Comparison of ENCODE assay signal across 7 cellular contexts in the genomic region with DNA sequence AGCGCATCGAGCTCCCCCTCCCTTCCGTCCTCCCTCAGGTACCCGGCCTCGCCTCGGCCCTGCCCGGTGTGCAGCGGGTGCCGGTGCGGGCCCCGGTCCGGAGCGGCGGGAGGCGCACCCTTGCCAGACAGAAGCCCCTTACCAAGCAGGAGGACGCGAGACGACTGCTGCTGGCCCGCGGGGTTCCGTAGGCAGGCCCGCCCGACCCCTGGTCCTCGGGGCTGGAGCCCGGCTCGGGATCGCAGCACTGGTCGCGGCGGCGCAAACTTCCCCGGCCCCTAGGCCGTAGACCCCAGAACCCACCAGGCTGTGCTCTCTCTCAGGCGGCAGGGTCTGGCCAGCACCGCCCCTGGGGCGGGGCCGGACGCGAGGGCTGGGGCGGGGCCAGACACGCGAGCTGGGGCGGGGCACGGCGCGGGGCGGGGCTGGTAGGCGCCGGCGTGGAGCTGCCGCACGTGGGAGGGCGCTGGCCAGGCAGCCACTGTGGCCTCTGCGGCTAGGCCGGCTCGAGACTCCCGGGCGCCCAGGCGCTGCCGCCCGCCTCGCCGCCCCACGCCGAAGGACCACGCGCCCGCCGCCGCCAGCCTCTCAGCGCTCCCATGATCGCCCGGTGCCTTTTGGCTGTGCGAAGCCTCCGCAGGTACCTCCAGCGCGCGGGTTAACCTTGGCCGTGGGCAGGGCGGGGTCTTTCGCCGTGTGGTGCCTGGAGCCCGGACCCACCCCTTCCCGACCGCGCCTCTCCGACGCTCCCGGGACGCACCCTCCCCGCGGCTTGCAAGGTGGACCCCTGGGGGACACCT. TPM values are rescaled to one million over a fixed set of nuclear protein-coding genes. Genes with fewer than 3 reads are reported as not detected.
A peak's percentile ranks its signal among the peaks of the same experiment; 100 is the strongest.
DNase-seq lines count a peak whose midpoint lies in the region; ATAC-seq, FAIRE-seq and TF ChIP-seq lines count a peak whose summit lies in the region.

A gene (plus strand): TSS at position 431 of the 800 bp plus-strand sequence. CDS start 169 bp downstream, at position 600.
A gene with protein sequence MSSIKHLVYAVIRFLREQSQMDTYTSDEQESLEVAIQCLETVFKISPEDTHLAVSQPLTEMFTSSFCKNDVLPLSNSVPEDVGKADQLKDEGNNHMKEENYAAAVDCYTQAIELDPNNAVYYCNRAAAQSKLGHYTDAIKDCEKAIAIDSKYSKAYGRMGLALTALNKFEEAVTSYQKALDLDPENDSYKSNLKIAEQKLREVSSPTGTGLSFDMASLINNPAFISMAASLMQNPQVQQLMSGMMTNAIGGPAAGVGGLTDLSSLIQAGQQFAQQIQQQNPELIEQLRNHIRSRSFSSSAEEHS (minus strand): TSS at position 335 of the 800 bp plus-strand sequence. CDS start 1,302 bp downstream, outside the sequence.

- H3K36me3 Mint-ChIP-seq in astrocyte (ENCODE audit: low read depth, unreplicated experiment), result peaks cover 2% of the 10 kb centered on the region

- FAIRE-seq in astrocyte (lab: Jason Lieb, UNC), result no peak

- no peaks in the 10 kb centered on the region for H3K9me3 Mint-ChIP-seq in astrocyte (ENCODE audit: unreplicated experiment)

- H3K36me3 ChIP-seq in astrocyte (ENCODE audit: insufficient read depth, low read length), result no peaks in the 10 kb centered on the region

- peak; percentile 97 for DNase-seq in GM13976 (ENCODE audit: low spot score)
- DNase-seq in NCI-H1092 treated with DMSO at 0.1 percent for 48 hours (lab: John Stamatoyannopoulos, UW), result peak; percentile 60
- peak; percentile 72 for DNase-seq in T-helper 22 cell (ENCODE audit: low read depth)
- peak; percentile 48 for DNase-seq in astrocyte (ENCODE audit: low read depth)
- peak; percentile 85 for DNase-seq in hepatic stellate cell (ENCODE audit: low spot score)
- DNase-seq in retina, result peak; percentile 91

- peaks cover 3% of the 10 kb centered on the region for H3K4me1 ChIP-seq in astrocyte (ENCODE audit: insufficient read depth, low read length)

- H3K4me1 Mint-ChIP-seq in astrocyte (ENCODE audit: low read depth, unreplicated experiment), result peaks cover 20% of the 10 kb centered on the region

- H3K79me2 ChIP-seq in astrocyte (ENCODE audit: insufficient read depth, low read length), result peaks cover 57% of the 10 kb centered on the region

- H3K27ac Mint-ChIP-seq in astrocyte (ENCODE audit: unreplicated experiment), result peak within 1 kb of the TSS; percentile 92

- H4K20me1 ChIP-seq in astrocyte (ENCODE audit: insufficient read depth, low read length), result peaks cover 9% of the 10 kb centered on the region

- H3K4me2 ChIP-seq in astrocyte (ENCODE audit: low read length), result peak within 1 kb of the TSS; percentile 85

- peak within 1 kb of the TSS; percentile 91 for H3K9ac ChIP-seq in astrocyte (ENCODE audit: low read length)

- no peaks in the 10 kb centered on the region for H3K9me3 ChIP-seq in astrocyte (ENCODE audit: insufficient read depth, low read depth, low read length)

- ATAC-seq in HG02588 (IDR thresholded peaks at IDR 0.05; ENCODE audit: unreplicated experiment), result peak; percentile 92

- H2AFZ ChIP-seq in astrocyte (ENCODE audit: low read depth, low read length), result peak within 1 kb of the TSS; percentile 94

- peak within 1 kb of the TSS; percentile 78 for H3K27ac ChIP-seq in astrocyte (ENCODE audit: low read depth, low read length)

- TF ChIP-seq CTCF in GM13976 (IDR thresholded peaks at IDR 0.05; ENCODE audit: borderline replicate concordance, control extremely low read depth, extremely low read depth, insufficient read depth, missing control alignments), result no peak
- no peak for TF ChIP-seq CTCF in astrocyte (IDR thresholded peaks at IDR 0.05; ENCODE audit: insufficient read depth, low read depth, low read length)

- H3K27me3 Mint-ChIP-seq in astrocyte (ENCODE audit: low read depth, unreplicated experiment), result no peaks in the 10 kb centered on the region

- in situ Hi-C loops in GM13976 (cut with MboI; ENCODE audit: low sequenced_read_pairs, unreplicated experiment), result no loop called here

- H3K27me3 ChIP-seq in astrocyte (ENCODE audit: insufficient read depth, low read length), result no peaks in the 10 kb centered on the region

- H3K4me3 ChIP-seq in astrocyte (ENCODE audit: insufficient read depth, low read depth, low read length), result peak within 1 kb of the TSS; percentile 82

- peak within 1 kb of the TSS; percentile 100 for H3K4me3 Mint-ChIP-seq in astrocyte (ENCODE audit: unreplicated experiment)

RNA-seq across cellular contexts. Expression of the first gene that starts in this region (rescaled TPM):
- 59.3 and 65.2 TPM in 2 replicates for total RNA-seq in astrocyte

RNA-seq across cellular contexts. Expression of the second gene that starts in this region (rescaled TPM):
- total RNA-seq in astrocyte, result 29.5 and 31.7 TPM in 2 replicates

Comparison
In these comparisons a context has a peak if more than half of its experiments do, and no peak if none do; other contexts are left out.
1. Peak in every context shown above with its lines: DNase-seq, ATAC-seq, H3K4me3 ChIP-seq and H3K27ac ChIP-seq.